11 cellular contexts compared by ENCODE assay signal in the genomic region with DNA sequence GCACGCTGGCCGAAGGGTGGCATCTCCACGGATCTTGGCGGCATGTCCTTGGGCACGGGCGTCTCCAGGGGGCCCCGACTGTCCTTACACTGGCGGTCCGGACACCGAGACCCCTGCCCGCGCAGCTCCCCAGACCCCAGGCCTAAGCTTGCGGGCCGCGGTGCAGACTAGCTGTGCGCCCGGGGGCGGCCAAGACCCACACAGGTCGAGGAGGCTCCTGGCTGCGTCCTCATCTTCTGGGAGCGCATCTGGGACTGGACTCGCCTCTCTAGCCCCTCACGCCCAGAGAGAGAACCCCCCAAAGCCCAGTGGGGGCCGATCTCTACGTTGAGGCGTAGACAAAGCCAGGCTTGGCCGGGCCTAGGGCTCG. TPM values are rescaled to one million over a fixed set of nuclear protein-coding genes. Genes with fewer than 3 reads are reported as not detected.
DNase-seq lines count a peak whose midpoint lies in the region; ATAC-seq and TF ChIP-seq lines count a peak whose summit lies in the region.
"Had no signal": no experiment of that assay in that cellular context is flagged by ENCODE, and none has a peak within 500 bp of the region (broad histone marks: within the 10 kb centered on the region; RNA-seq: fewer than 3 reads in every experiment).

No MANE protein-coding gene starts in this region.

- DNase-seq in astrocyte of the cerebellum (ENCODE audit: low read depth) = no peak
- no peak for DNase-seq in heart left ventricle
- DNase-seq in omental fat pad (ENCODE audit: low spot score) = no peak
- DNase-seq in stimulated activated CD4-positive, alpha-beta T cell treated with anti-CD3 and anti-CD28 coated beads, Interleukin-1b, Interleukin-23, amount 100 ng/mL, for 48 hours = no peak
- DNase-seq in DMS153 treated with DMSO at 0.1 percent for 48 hours (lab: John Stamatoyannopoulos, UW; ENCODE audit: unreplicated experiment) = no peak
- DNase-seq: stimulated activated naive CD8-positive, alpha-beta T cell treated with anti-CD3 and anti-CD28 coated beads, Interleukin-15, amount 100 ng/mL, for 72 hours had no signal

- H3K4me3 ChIP-seq in ACC112 (ENCODE audit: low read depth, low read length) (peak overlapping the region; percentile 98), astrocyte of the cerebellum (ENCODE audit: low read depth, low read length) (peak overlapping the region; percentile 82), heart left ventricle (peak overlapping the region; percentile 29 to 69 (median 56))
- H3K4me3 ChIP-seq: GM12878 had no signal

- H3K9me3 ChIP-seq in heart left ventricle = no peaks in the 10 kb centered on the region

- peak overlapping the region; percentile 53; the same call in 1 of the 2 replicates for H3K27ac ChIP-seq in ACC112 (ENCODE audit: low read depth, low read length)
- H3K27ac ChIP-seq in heart left ventricle = peak overlapping the region in 9 of 12 donors; percentile 12 to 92 (median 63)

- H3K27me3 ChIP-seq in ACC112 (ENCODE audit: insufficient read depth, low read length) = no peaks in the 10 kb centered on the region
- H3K27me3 ChIP-seq in heart left ventricle = peaks cover 25 to 92% (median 56%) of the 10 kb centered on the region in 9 donors

- H2AFZ ChIP-seq in ACC112 (ENCODE audit: low read length, unreplicated experiment) = peak overlapping the region; percentile 82

- H3K79me2 ChIP-seq in ACC112 (ENCODE audit: control insufficient read depth, insufficient read depth, low read length, unreplicated experiment) = peaks cover 56% of the 10 kb centered on the region

- in situ Hi-C loops in astrocyte of the cerebellum (cut with HindIII; ENCODE audit: low sequenced_read_pairs) = no loop called here

- TF ChIP-seq CTCF in astrocyte of the cerebellum (IDR thresholded peaks at IDR 0.05; ENCODE audit: low read depth, low read length, missing control alignments) (no peak), heart left ventricle (IDR thresholded peaks at IDR 0.05) (no peak), omental fat pad (IDR thresholded peaks at IDR 0.05) (no peak)

- no peaks in the 10 kb centered on the region for H3K36me3 ChIP-seq in ACC112 (ENCODE audit: insufficient read depth, low read length)
- H3K36me3 ChIP-seq in heart left ventricle = no peaks in the 10 kb centered on the region

- WGBS in heart left ventricle, 4 donors = 2 to 15% (median 4%) methylated on average over 7 to 28 of the region's 28 CpGs

- TF ChIP-seq POLR2A in heart left ventricle (IDR thresholded peaks at IDR 0.05) = no peak

- intact Hi-C loops in heart left ventricle (cut with DNase I) = no loop called here

- peaks cover 17% of the 10 kb centered on the region for H3K4me1 ChIP-seq in ACC112 (ENCODE audit: control insufficient read depth, insufficient read depth, low read length, unreplicated experiment)
- peaks cover 0 to 34% (median 0%) of the 10 kb centered on the region in 12 donors for H3K4me1 ChIP-seq in heart left ventricle

- ATAC-seq in heart left ventricle = peak in 3 of 4 donors; percentile 10 to 27 (median 24)
- ATAC-seq in omental fat pad (ENCODE audit: low FRiP score) = peak; percentile 27
- ATAC-seq in HG03025 (IDR thresholded peaks at IDR 0.05; ENCODE audit: low FRiP score, unreplicated experiment) = no peak
- no peak for ATAC-seq in GM21576 (IDR thresholded peaks at IDR 0.05; ENCODE audit: unreplicated experiment)
- ATAC-seq: GM12878; stimulated activated naive CD8-positive, alpha-beta T cell treated with anti-CD3 and anti-CD28 coated beads, Interleukin-15, amount 100 ng/mL, for 72 hours had no signal

RNA-seq across cellular contexts. Expression of a gene that starts 0.5 kb away (rescaled TPM):
- total RNA-seq in heart left ventricle (10 to 100 TPM in 1 of 9 donors, 1 to 10 TPM in 3, under 1 TPM in 5; 0.39 to 10.9 (median 0.92) TPM), omental fat pad (100 to 1,000 TPM in 2 of 4 donors, 10 to 100 TPM in 2; 90.8 to 141 (median 116) TPM)
- polyA plus RNA-seq in heart left ventricle = 1 to 10 TPM; 1.4 to 2.8 TPM
- total RNA-seq: GM12878; T-helper 1 cell treated with Interleukin-12 subunit alpha and Interleukin-12 subunit beta and Interleukin-4 antibody, amounts not matched to agents 30 ng/mL and 1 ng/mL, for 36 hours had no signal
- polyA plus RNA-seq: GM12878 had no signal

Comparison
In these comparisons a context has a peak if more than half of its experiments do, and no peak if none do; other contexts are left out.
1. ATAC-seq: peak in heart left ventricle (3 of 4) and omental fat pad (single experiment); none in HG03025 (single experiment) and GM21576 (single experiment).
2. RNA of a gene that starts 0.5 kb away (total RNA-seq): 90.8 to 141 TPM in omental fat pad; 0.39 to 10.9 TPM in heart left ventricle; every median in the first group is over 4 times any median in the second.
3. Peak in every context shown above with its lines, with median percentiles within 50 percentile points of each other: H3K4me3 ChIP-seq.